In genomic region chr4:6071191-6071958, GRCh38 we compare ENCODE assay signal across 33 cellular contexts. TPM values are rescaled to one million over a fixed set of nuclear protein-coding genes. Genes with fewer than 3 reads are reported as not detected.
DNase-seq lines count a peak whose midpoint lies in the region; ATAC-seq and TF ChIP-seq lines count a peak whose summit lies in the region.
"Had no signal": no experiment of that assay in that cellular context is flagged by ENCODE, and none has a peak within 500 bp of the region (broad histone marks: within the 10 kb centered on the region; RNA-seq: fewer than 3 reads in every experiment).

No MANE protein-coding gene starts in this region.

- H3K4me3 ChIP-seq in HUES64 (ENCODE audit: low read length) (no peak overlapping the region), spleen (no peak overlapping the region)
- H3K4me3 ChIP-seq: BLaER1, colonic mucosa, heart right ventricle, lung, MG63, mucosa of descending colon, pancreas, PC-9, right atrium auricular region, upper lobe of right lung had no signal

- H3K4me1 ChIP-seq in HUES64 (ENCODE audit: insufficient read depth, low read length), result peaks cover 11% of the 10 kb centered on the region; the same call in 1 of the 2 replicates
- no peaks in the 10 kb centered on the region for H3K4me1 ChIP-seq in spleen
- H3K4me1 ChIP-seq: colonic mucosa, heart right ventricle, pancreas, right atrium auricular region, upper lobe of right lung had no signal

- intact Hi-C loops in spleen (cut with DNase I; ENCODE audit: low total_unique reads) (no loop called here), left colon (cut with DNase I, micrococcal nuclease) (no loop called here)

- no peaks in the 10 kb centered on the region for H3K36me3 ChIP-seq in HUES64 (ENCODE audit: insufficient read depth, low read length)
- no peaks in the 10 kb centered on the region for H3K36me3 ChIP-seq in spleen
- H3K36me3 ChIP-seq: BLaER1, colonic mucosa, heart right ventricle, MG63, pancreas, right atrium auricular region, upper lobe of right lung, WERI-Rb-1 had no signal

- DNase-seq in caudate nucleus (lab: John Stamatoyannopoulos, UW) (no peak), left lobe of liver (ENCODE audit: low spot score) (no peak), spleen (peak; percentile 61), left colon (no peak), glomerular visceral epithelial cell (ENCODE audit: extremely low spot score) (no peak)
- DNase-seq in activated T-cell treated with anti-CD3 and anti-CD28 coated beads, Interleukin-2, amount 50 U/mL, for 48 hours, result no peak
- DNase-seq: activated CD4-positive, alpha-beta T cell treated with anti-CD3 and anti-CD28 coated beads, Interleukin-2, amount 10 ng/mL, durations not matched to agents 24 days and 14 days; activated T-cell treated with anti-CD3 and anti-CD28 coated beads, Interleukin-2, amount 50 U/mL, for 4 hours; colonic mucosa; effector memory CD4-positive, alpha-beta T cell; erythroblast; foreskin fibroblast; GDM1; HCEC 1CT; heart right ventricle; KG1; MG63; mucosa of descending colon; NCI-H2171; NK-92 treated with Interleukin-12 subunit alpha and Interleukin-12 subunit beta, amount 100 ng/mL, for 24 hours; pancreas; PC-9; Right ventricle myocardium superior; stimulated activated CD4-positive, alpha-beta T cell treated with anti-CD3 and anti-CD28 coated beads, Interleukin-4, amount 100 ng/mL, for 1 hour; substantia nigra; upper lobe of right lung; WERI-Rb-1 had no signal

- TF ChIP-seq POLR2A in spleen (IDR thresholded peaks at IDR 0.05), result no peak

- no peaks in the 10 kb centered on the region for H3K27me3 ChIP-seq in HUES64 (ENCODE audit: insufficient read depth, low read length)
- H3K27me3 ChIP-seq in spleen (replicated peaks in 1 of 7), result peaks cover 0 to 34% (median 0%) of the 10 kb centered on the region in 7 donors
- H3K27me3 ChIP-seq: BLaER1, colonic mucosa, MG63, pancreas, right atrium auricular region had no signal

- 74% methylated on average over 14 of the region's 14 CpGs for WGBS in HUES64
- 59 to 74% (median 63%) methylated on average over 13 to 14 of the region's 14 CpGs for WGBS in spleen, 5 donors

- peak; percentile 4 for ATAC-seq in left lobe of liver
- no peak for ATAC-seq in left colon
- ATAC-seq: activated T-cell treated with anti-CD3 and anti-CD28 coated beads, Interleukin-2, amount 50 U/mL, for 4 hours; mucosa of descending colon had no signal

- no peak for TF ChIP-seq CTCF in spleen (IDR thresholded peaks at IDR 0.05 in 8 of 11, conservative IDR thresholded peaks at IDR 0.05 in 3 of 11)

- 0 out of 2 replicates have a peak overlapping the region, but pooled peaks have one; percentile 12 for H3K9ac ChIP-seq in HUES64 (ENCODE audit: low read depth, low read length)
- H3K9ac ChIP-seq: BLaER1 had no signal

- H3K9me3 ChIP-seq in HUES64 (ENCODE audit: insufficient read depth, low read depth, low read length) (no peaks in the 10 kb centered on the region), spleen (no peaks in the 10 kb centered on the region)
- H3K9me3 ChIP-seq: BLaER1, colonic mucosa, heart right ventricle, MG63, mucosa of descending colon, pancreas, right atrium auricular region, upper lobe of right lung had no signal

- peak overlapping the region; percentile 32; the same call in 1 of the 2 replicates for H3K27ac ChIP-seq in HUES64 (ENCODE audit: low read depth, low read length)
- H3K27ac ChIP-seq in caudate nucleus (ENCODE audit: low read depth, low read length), result peak overlapping the region; percentile 88
- no peak overlapping the region for H3K27ac ChIP-seq in spleen
- H3K27ac ChIP-seq: BLaER1, colonic mucosa, heart right ventricle, pancreas, PC-9, right atrium auricular region, upper lobe of right lung, WERI-Rb-1 had no signal

RNA-seq across cellular contexts. Expression of gene C4orf50, which starts 53.1 kb away (rescaled TPM):
- polyA plus RNA-seq in HUES64 (2013, experiment 1 of 2), result 0.15 TPM
- polyA plus RNA-seq in HUES64 (2013, experiment 2 of 2), result 0.19 TPM
- not detected for total RNA-seq in left lobe of liver
- total RNA-seq in spleen, result 1 to 10 TPM in 1 of 7 donors, under 1 TPM in 6; 0.20 to 2.5 (median 0.60) TPM
- polyA plus RNA-seq in spleen, result under 1 TPM; 0.02 to 0.03 (median 0.02) TPM
- under 1 TPM in 1 of 2 donors, not detected in 1; 0.09 TPM for total RNA-seq in left colon
- total RNA-seq: HT1080, PC-9, right atrium auricular region, Right ventricle myocardium superior had no signal
- polyA plus RNA-seq: AG04450, heart right ventricle had no signal

Comparison
In these comparisons a context has a peak if more than half of its experiments do, and no peak if none do; other contexts are left out.
1. H3K27ac ChIP-seq: peak in HUES64 (single experiment) and caudate nucleus (single experiment); none in spleen (0 of 8).